ENCODE assay signal across 1 cellular context in the genomic region with DNA sequence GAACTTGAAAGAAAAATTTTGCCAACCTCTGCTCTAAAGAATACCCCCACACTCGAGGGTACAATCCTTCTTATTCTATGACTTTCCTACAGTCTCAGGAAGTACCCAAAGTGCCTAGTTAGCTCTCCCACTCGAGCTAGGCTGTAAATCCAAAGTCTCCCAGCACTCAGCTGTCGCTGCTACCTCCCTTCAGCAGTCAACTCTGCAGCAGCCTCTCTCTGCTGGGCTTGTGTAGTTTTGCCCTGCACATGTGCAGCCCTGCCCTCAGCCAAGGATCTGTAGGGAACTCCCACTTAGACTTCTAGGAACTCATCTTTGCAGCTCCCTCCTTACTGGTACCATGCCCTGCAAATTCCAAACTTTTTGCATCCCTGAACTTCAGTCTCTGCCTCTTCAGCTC.
TF ChIP-seq lines count a peak whose summit lies in the region.

No MANE protein-coding gene starts in this region.

TF ChIP-seq in GM23338, 12 proteins besides CTCF, POLR2A, EP300 and RAD21 (continued from another document):
- TF ChIP-seq, protein P1, sequence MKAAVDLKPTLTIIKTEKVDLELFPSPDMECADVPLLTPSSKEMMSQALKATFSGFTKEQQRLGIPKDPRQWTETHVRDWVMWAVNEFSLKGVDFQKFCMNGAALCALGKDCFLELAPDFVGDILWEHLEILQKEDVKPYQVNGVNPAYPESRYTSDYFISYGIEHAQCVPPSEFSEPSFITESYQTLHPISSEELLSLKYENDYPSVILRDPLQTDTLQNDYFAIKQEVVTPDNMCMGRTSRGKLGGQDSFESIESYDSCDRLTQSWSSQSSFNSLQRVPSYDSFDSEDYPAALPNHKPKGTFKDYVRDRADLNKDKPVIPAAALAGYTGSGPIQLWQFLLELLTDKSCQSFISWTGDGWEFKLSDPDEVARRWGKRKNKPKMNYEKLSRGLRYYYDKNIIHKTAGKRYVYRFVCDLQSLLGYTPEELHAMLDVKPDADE (IDR thresholded peaks at IDR 0.05): no peak
